20 cellular contexts compared by ENCODE assay signal in genomic region chr7:151717415-151717814, GRCh38.
DNase-seq lines count a peak whose midpoint lies in the region; ATAC-seq, FAIRE-seq and TF ChIP-seq lines count a peak whose summit lies in the region.
"Had no signal": no experiment of that assay in that cellular context is flagged by ENCODE, and none has a peak within 500 bp of the region (broad histone marks: within the 10 kb centered on the region; RNA-seq: fewer than 3 reads in every experiment).

No MANE protein-coding gene starts in this region.

- H3K27me3 ChIP-seq in Panc1 (ENCODE audit: control insufficient read depth, insufficient read depth, low read length) = no peaks in the 10 kb centered on the region
- no peaks in the 10 kb centered on the region for H3K27me3 ChIP-seq in pancreas
- H3K27me3 ChIP-seq in WERI-Rb-1 (ENCODE audit: insufficient read depth, low read depth, severe bottlenecking) = no peaks in the 10 kb centered on the region
- H3K27me3 ChIP-seq: BLaER1 treated with 17β-estradiol and CSF1 and Interleukin-3, amounts not matched to agents 10 nM and 100 nM; cardiac muscle cell had no signal

- BruUV-seq in Panc1 (replicated peaks; lab: Mats Ljungman, UMichigan) = no TSS peak

- DNase-seq in DMS79 treated with DMSO at 0.1 percent for 48 hours (lab: John Stamatoyannopoulos, UW) (peak; percentile 15), Panc1 (ENCODE audit: low read depth, low spot score) (no peak), kidney (no peak), pancreas (peak in 4 of 6 donors; percentile 44 to 65 (median 58)), OCI-M1 (lab: John Stamatoyannopoulos, UW) (no peak), GM03348 (ENCODE audit: low spot score) (no peak), WERI-Rb-1 (no peak)
- DNase-seq: activated CD4-positive, CD25-positive, alpha-beta regulatory T cell treated with anti-CD3 and anti-CD28 coated beads, Interleukin-2, amount 50 U/mL, for 72 hours; activated CD8-positive, alpha-beta memory T cell treated with anti-CD3 and anti-CD28 coated beads for 24 hours; activated naive CD4-positive, alpha-beta T cell treated with anti-CD3 and anti-CD28 coated beads, Interleukin-2, amount 10 ng/mL, durations not matched to agents 7 days and 5 days; activated T-cell treated with anti-CD3 and anti-CD28 coated beads, Interleukin-2, amount 50 U/mL, for 4 hours; MM.1S; NCI-H146; NCI-H2171; NCI-H526 treated with DMSO at 0.1 percent for 48 hours had no signal

- FAIRE-seq in kidney (lab: Jason Lieb, UNC) (no peak), pancreas (lab: Jason Lieb, UNC) (no peak)
- FAIRE-seq: G401.6, GM18507 had no signal

- H3K27ac ChIP-seq in Panc1 (ENCODE audit: low read length) = 0 out of 2 replicates have a peak overlapping the region, but pooled peaks have one; percentile 17
- H3K27ac ChIP-seq in kidney (ENCODE audit: low read depth in 2 of 2, low read length in 2 of 2) = peak overlapping the region; percentile 84 to 86
- H3K27ac ChIP-seq in pancreas = peak overlapping the region in 2 of 4 donors; percentile 6 to 68
- no peak overlapping the region for H3K27ac ChIP-seq in WERI-Rb-1
- H3K27ac ChIP-seq: BLaER1 treated with 17β-estradiol and CSF1 and Interleukin-3, amounts not matched to agents 10 nM and 100 nM; cardiac muscle cell had no signal

- no peak overlapping the region for H3K4me3 ChIP-seq in Panc1 (ENCODE audit: low read depth in 2 of 2, low read length in 2 of 2)
- no peak overlapping the region for H3K4me3 ChIP-seq in kidney (ENCODE audit: low read length in 2 of 2)
- no peak overlapping the region for H3K4me3 ChIP-seq in pancreas
- no peak overlapping the region for H3K4me3 ChIP-seq in WERI-Rb-1 (ENCODE audit: low read depth, low read length)
- H3K4me3 ChIP-seq: BLaER1 treated with 17β-estradiol and CSF1 and Interleukin-3, amounts not matched to agents 10 nM and 100 nM; cardiac muscle cell; HAP-1 had no signal

- no peaks in the 10 kb centered on the region for H3K36me3 ChIP-seq in Panc1 (ENCODE audit: control insufficient read depth, insufficient read depth, low read length)
- H3K36me3 ChIP-seq in kidney (ENCODE audit: control insufficient read depth in 1 of 2, insufficient read depth in 2 of 2, low read length in 2 of 2) = no peaks in the 10 kb centered on the region
- no peaks in the 10 kb centered on the region for H3K36me3 ChIP-seq in pancreas
- H3K36me3 ChIP-seq in WERI-Rb-1 = no peaks in the 10 kb centered on the region
- H3K36me3 ChIP-seq: BLaER1 treated with 17β-estradiol and CSF1 and Interleukin-3, amounts not matched to agents 10 nM and 100 nM; cardiac muscle cell; HAP-1 had no signal

- TF ChIP-seq CTCF in Panc1 (IDR thresholded peaks at IDR 0.05) = no peak
- TF ChIP-seq CTCF in kidney (IDR thresholded peaks at IDR 0.05; ENCODE audit: borderline replicate concordance, extremely low read depth, insufficient read depth) = no peak
- TF ChIP-seq CTCF in pancreas (IDR thresholded peaks at IDR 0.05) = no peak
- no peak for TF ChIP-seq CTCF in WERI-Rb-1 (IDR thresholded peaks at IDR 0.05; ENCODE audit: low read depth, low read length)

- intact Hi-C loops in Panc1 (cut with micrococcal nuclease; ENCODE audit: unreplicated experiment) = no loop called here
- intact Hi-C loops in kidney (cut with DNase I) = no loop called here
- intact Hi-C loops in pancreas (cut with DNase I) = no loop called here

- 7 to 21% methylated on average over 5 of the region's 5 CpGs for WGBS in pancreas, 2 donors

- in situ Hi-C loops in Panc1 (cut with HindIII; ENCODE audit: low pct_unique_long_range_greater_than_20kb, low sequenced_read_pairs) = no loop called here

- H3K4me1 ChIP-seq in Panc1 (ENCODE audit: control insufficient read depth, insufficient read depth, low read length) (peaks cover 34% of the 10 kb centered on the region), kidney (ENCODE audit: control insufficient read depth in 1 of 2, insufficient read depth in 1 of 2, low read depth in 1 of 2, low read length in 2 of 2) (peaks cover 20 to 31% of the 10 kb centered on the region in 2 donors), pancreas (peaks cover 8 to 15% (median 12%) of the 10 kb centered on the region in 3 donors)
- H3K4me1 ChIP-seq: HAP-1 had no signal

- H3K9ac ChIP-seq in kidney (ENCODE audit: low read length in 2 of 2) = no peak overlapping the region
- H3K9ac ChIP-seq: BLaER1 treated with 17β-estradiol and CSF1 and Interleukin-3, amounts not matched to agents 10 nM and 100 nM had no signal

- H3K9me3 ChIP-seq in Panc1 (ENCODE audit: control insufficient read depth, insufficient read depth, low read depth, low read length) (no peaks in the 10 kb centered on the region), kidney (ENCODE audit: control insufficient read depth in 1 of 2, low read length in 2 of 2) (no peaks in the 10 kb centered on the region), pancreas (no peaks in the 10 kb centered on the region), WERI-Rb-1 (ENCODE audit: severe bottlenecking) (no peaks in the 10 kb centered on the region)
- H3K9me3 ChIP-seq: BLaER1 treated with 17β-estradiol and CSF1 and Interleukin-3, amounts not matched to agents 10 nM and 100 nM; HAP-1 had no signal

- POLR2A ChIA-PET in Panc1 (lab: Charles Lee) = interaction anchor here (0.5 to 0.7 kb wide), 3 partner anchors 10 to 196 kb away, joined by 5 to 7 read pairs (median 5); no protein-coding TSS in a partner anchor

- no peak for ATAC-seq in Panc1
- ATAC-seq in pancreas = peak; percentile 62 to 83 (median 72)
- ATAC-seq: activated T-cell treated with anti-CD3 and anti-CD28 coated beads, Interleukin-2, amount 50 U/mL, for 4 hours had no signal

- CTCF ChIA-PET in Panc1 (lab: Charles Lee) = no interaction called here

Comparison
In these comparisons a context has a peak if more than half of its experiments do, and no peak if none do; other contexts are left out.
1. DNase-seq: peak in DMS79 treated with DMSO at 0.1 percent for 48 hours (single experiment) and pancreas (4 of 6); none in Panc1 (single experiment), kidney (single experiment), OCI-M1 (single experiment), GM03348 (single experiment) and WERI-Rb-1 (single experiment).